8 cellular contexts compared by ENCODE assay signal in the genomic region with DNA sequence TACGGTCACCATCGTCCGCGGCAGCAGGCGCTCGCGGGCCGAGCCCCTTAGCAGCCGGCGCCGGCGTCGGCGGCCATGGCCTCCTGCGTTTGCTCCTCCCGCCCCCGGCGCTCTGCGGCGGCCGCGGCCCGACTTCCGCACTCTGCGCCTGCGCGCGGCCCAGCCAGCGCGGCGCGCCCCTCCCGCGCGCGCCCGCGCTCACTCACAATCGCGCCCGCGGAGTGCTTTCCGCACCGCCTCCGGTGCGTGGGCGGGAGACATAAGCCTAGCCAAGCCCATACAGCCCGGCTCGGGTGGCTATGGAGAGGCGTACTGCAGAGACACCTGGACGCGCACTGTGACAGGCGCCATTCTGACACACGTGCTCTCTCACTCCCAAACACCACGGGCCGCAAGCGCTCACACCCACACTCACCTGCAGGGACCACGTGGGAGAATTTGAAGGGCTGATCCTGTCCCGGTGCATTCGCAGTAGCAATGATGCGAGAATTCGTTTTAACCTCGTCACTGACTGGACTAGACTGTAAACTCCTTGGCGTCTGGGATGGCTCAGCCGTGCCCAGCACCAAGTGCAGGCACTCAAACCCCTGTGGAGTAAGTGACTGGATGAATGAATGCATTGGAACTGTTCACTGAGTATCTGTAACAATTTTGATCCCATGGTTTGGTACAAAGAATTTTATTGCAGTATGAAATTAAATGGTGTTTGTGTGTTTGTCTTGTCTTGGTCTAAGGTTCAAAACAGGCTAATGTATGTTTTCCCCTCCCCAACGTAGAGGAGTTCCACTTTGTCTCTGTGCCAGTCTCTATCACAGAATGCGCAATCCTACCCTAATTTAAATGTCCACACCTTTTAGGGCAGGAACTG. TPM values are rescaled to one million over a fixed set of nuclear protein-coding genes. Genes with fewer than 3 reads are reported as not detected.
DNase-seq lines count a peak whose midpoint lies in the region; ATAC-seq and TF ChIP-seq lines count a peak whose summit lies in the region.

A gene with protein sequence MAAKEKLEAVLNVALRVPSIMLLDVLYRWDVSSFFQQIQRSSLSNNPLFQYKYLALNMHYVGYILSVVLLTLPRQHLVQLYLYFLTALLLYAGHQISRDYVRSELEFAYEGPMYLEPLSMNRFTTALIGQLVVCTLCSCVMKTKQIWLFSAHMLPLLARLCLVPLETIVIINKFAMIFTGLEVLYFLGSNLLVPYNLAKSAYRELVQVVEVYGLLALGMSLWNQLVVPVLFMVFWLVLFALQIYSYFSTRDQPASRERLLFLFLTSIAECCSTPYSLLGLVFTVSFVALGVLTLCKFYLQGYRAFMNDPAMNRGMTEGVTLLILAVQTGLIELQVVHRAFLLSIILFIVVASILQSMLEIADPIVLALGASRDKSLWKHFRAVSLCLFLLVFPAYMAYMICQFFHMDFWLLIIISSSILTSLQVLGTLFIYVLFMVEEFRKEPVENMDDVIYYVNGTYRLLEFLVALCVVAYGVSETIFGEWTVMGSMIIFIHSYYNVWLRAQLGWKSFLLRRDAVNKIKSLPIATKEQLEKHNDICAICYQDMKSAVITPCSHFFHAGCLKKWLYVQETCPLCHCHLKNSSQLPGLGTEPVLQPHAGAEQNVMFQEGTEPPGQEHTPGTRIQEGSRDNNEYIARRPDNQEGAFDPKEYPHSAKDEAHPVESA (minus strand): TSS at position 116 of the 868 bp plus-strand sequence. CDS start 5,936 bp downstream, outside the sequence.

- DNase-seq in COLO829 (ENCODE audit: low spot score) (peak; percentile 60), GM20000 (ENCODE audit: low spot score) (peak; percentile 96), HS-5 (ENCODE audit: low read depth) (peak; percentile 41), NT2/D1 (ENCODE audit: low read depth, low spot score) (no peak), epidermal melanocyte (ENCODE audit: insufficient read length, low spot score) (peak; percentile 69), mucosa of descending colon (peak; percentile 90 to 95 (median 92))
- DNase-seq in activated CD8-positive, alpha-beta memory T cell treated with anti-CD3 and anti-CD28 coated beads, Interleukin-2, amount 50 U/mL, for 4 hours = peak; percentile 98
- peak; percentile 85 for DNase-seq in stimulated activated CD8-positive, alpha-beta memory T cell treated with anti-CD3 and anti-CD28 coated beads, Interleukin-4, amount 100 ng/mL, for 24 hours (ENCODE audit: low read depth)

- H3K36me3 ChIP-seq in NT2/D1 (ENCODE audit: insufficient read depth, insufficient read length, low read length) (no peaks in the 10 kb centered on the region), mucosa of descending colon (ENCODE audit: low read depth) (no peaks in the 10 kb centered on the region)

- intact Hi-C loops in mucosa of descending colon (cut with DNase I, micrococcal nuclease) = loop anchor here in 1 of 2 donors (10.0 kb wide), 1 partner anchor 1035 kb away; no protein-coding TSS in a partner anchor

- TF ChIP-seq CTCF in GM20000 (IDR thresholded peaks at IDR 0.05; ENCODE audit: extremely low read depth, missing control alignments) (no peak), mucosa of descending colon (IDR thresholded peaks at IDR 0.05) (no peak)

- H3K4me3 ChIP-seq in NT2/D1 (ENCODE audit: insufficient read length, low read depth) (peak within 1 kb of the TSS; percentile 86), mucosa of descending colon (peak within 1 kb of the TSS; percentile 89)

- no peaks in the 10 kb centered on the region for H3K27me3 ChIP-seq in NT2/D1 (ENCODE audit: insufficient read depth, insufficient read length)

- peak; percentile 76 for ATAC-seq in mucosa of descending colon

- peak within 1 kb of the TSS; percentile 85 for H3K9ac ChIP-seq in NT2/D1 (ENCODE audit: insufficient read length, low read depth)

- H3K4me1 ChIP-seq in NT2/D1 (ENCODE audit: insufficient read depth, insufficient read length) = no peaks in the 10 kb centered on the region
- H3K4me1 ChIP-seq in mucosa of descending colon (ENCODE audit: low read depth) = peaks cover 32% of the 10 kb centered on the region

- H3K9me3 ChIP-seq in NT2/D1 (ENCODE audit: insufficient read depth, low read length) (no peaks in the 10 kb centered on the region), mucosa of descending colon (no peaks in the 10 kb centered on the region)

RNA-seq across cellular contexts. Expression of the gene that starts here (rescaled TPM):
- 10 to 100 TPM; 50.0 to 72.6 (median 57.2) TPM for total RNA-seq in mucosa of descending colon
